ENCODE assay signal across 14 cellular contexts in genomic region chr3:11602886-11603285, GRCh38. TPM values are rescaled to one million over a fixed set of nuclear protein-coding genes. Genes with fewer than 3 reads are reported as not detected.
DNase-seq lines count a peak whose midpoint lies in the region; ATAC-seq, FAIRE-seq and TF ChIP-seq lines count a peak whose summit lies in the region.
"Had no signal": no experiment of that assay in that cellular context is flagged by ENCODE, and none has a peak within 500 bp of the region (broad histone marks: within the 10 kb centered on the region; RNA-seq: fewer than 3 reads in every experiment).

No MANE protein-coding gene starts in this region.

- no peak overlapping the region for H2AFZ ChIP-seq in IMR-90 (replicated peaks; ENCODE audit: low read length, poor library complexity)
- H2AFZ ChIP-seq: neural progenitor cell had no signal

- peak overlapping the region; percentile 99 for H4K91ac ChIP-seq in IMR-90 (ENCODE audit: insufficient read depth, low read depth, low read length)

- no TSS peak for BruUV-seq in IMR-90 (replicated peaks; lab: Mats Ljungman, UMichigan)

- H4K5ac ChIP-seq in IMR-90 (ENCODE audit: low read depth, low read length), result peak overlapping the region; percentile 58; the same call in 1 of the 2 replicates

- peak overlapping the region; percentile 23 to 90 for H4K8ac ChIP-seq in IMR-90 (ENCODE audit: low read depth in 2 of 2, low read length in 2 of 2)

- peak overlapping the region; percentile 89; the same call in 1 of the 3 replicates for H2BK15ac ChIP-seq in IMR-90 (ENCODE audit: low read depth, low read length)

- CTCF ChIA-PET in IMR-90 (lab: Yijun Ruan, JAX), result no interaction called here
- CTCF ChIA-PET in activated CD4-positive, alpha-beta T cell treated with anti-CD3 and anti-CD28 coated beads for 36 hours (lab: Charles Lee), result no interaction called here

- whole genome bisulfite sequencing in IMR-90 (ENCODE audit: extremely low coverage in 2 of 2, insufficient read length in 1 of 2), 2 experiments, result no CpG with 5 or more reads among the region's 3 CpGs

- H2BK5ac ChIP-seq in IMR-90 (ENCODE audit: low read depth, low read length, poor library complexity, severe bottlenecking), result peak overlapping the region; percentile 99

- H2AK5ac ChIP-seq in IMR-90 (ENCODE audit: low read depth, low read length), result peak overlapping the region; percentile 56; the same call in 1 of the 2 replicates

- no peaks in the 10 kb centered on the region for H3K27me3 ChIP-seq in IMR-90 (ENCODE audit: control insufficient read depth, insufficient read depth, low read length)
- H3K27me3 ChIP-seq: neural progenitor cell had no signal

- dilution Hi-C loops in IMR-90 (cut with HindIII; ENCODE audit: low sequenced_read_pairs, unreplicated experiment), result no loop called here

- no peak for TF ChIP-seq POLR2A in IMR-90 (IDR thresholded peaks at IDR 0.05; ENCODE audit: low read depth, low read length)

- in situ Hi-C loops in IMR-90 (cut with MboI; ENCODE audit: low sequenced_read_pairs), result loop anchor here (5.0 kb wide), 1 partner anchor 34 kb away; no protein-coding TSS in a partner anchor

- peaks cover 33% of the 10 kb centered on the region for H3K4me1 ChIP-seq in IMR-90 (ENCODE audit: control insufficient read depth, insufficient read depth, low read length)

- peak overlapping the region; percentile 99 for H2BK120ac ChIP-seq in IMR-90 (ENCODE audit: low read depth, low read length)

- H3K9me3 Mint-ChIP-seq in chondrocyte (ENCODE audit: low read depth) (no peaks in the 10 kb centered on the region), nephron progenitor cell (peaks cover 18% of the 10 kb centered on the region)
- H3K9me3 Mint-ChIP-seq in activated CD4-positive, alpha-beta T cell treated with anti-CD3 and anti-CD28 coated beads for 36 hours (ENCODE audit: low read depth), result no peaks in the 10 kb centered on the region
- H3K9me3 Mint-ChIP-seq: T-helper 1 cell treated with Interleukin-12 subunit alpha and Interleukin-12 subunit beta and Interleukin-4 antibody, amounts not matched to agents 30 μg/mL and 1 μg/mL, for 36 hours had no signal

- peaks cover 17% of the 10 kb centered on the region for H4K20me1 ChIP-seq in IMR-90 (ENCODE audit: insufficient read depth, low read length)

- peaks cover 27% of the 10 kb centered on the region for H3K9me1 ChIP-seq in IMR-90 (ENCODE audit: insufficient read depth, low read length)

- peaks cover 23% of the 10 kb centered on the region for H3K36me3 Mint-ChIP-seq in chondrocyte (ENCODE audit: low read depth)
- peaks cover 61% of the 10 kb centered on the region for H3K36me3 Mint-ChIP-seq in nephron progenitor cell (ENCODE audit: low read depth)
- peaks cover 41% of the 10 kb centered on the region for H3K36me3 Mint-ChIP-seq in activated CD4-positive, alpha-beta T cell treated with anti-CD3 and anti-CD28 coated beads for 36 hours (ENCODE audit: low read depth)

- H2AK9ac ChIP-seq in IMR-90 (replicated peaks; ENCODE audit: low read depth, low read length, poor library complexity), result no peak overlapping the region

- peak overlapping the region; percentile 99; the same call in 1 of the 2 replicates for H3K23ac ChIP-seq in IMR-90 (ENCODE audit: low read depth, low read length)

- peak overlapping the region; percentile 100 for H3K27ac ChIP-seq in IMR-90 (ENCODE audit: insufficient read depth, low read length)
- H3K27ac ChIP-seq: neural progenitor cell had no signal

- H3K4me3 Mint-ChIP-seq in chondrocyte (ENCODE audit: unreplicated experiment), result no peak overlapping the region
- H3K4me3 Mint-ChIP-seq in nephron progenitor cell, result no peak overlapping the region
- H3K4me3 Mint-ChIP-seq in activated CD4-positive, alpha-beta T cell treated with anti-CD3 and anti-CD28 coated beads for 36 hours, result no peak overlapping the region
- H3K4me3 Mint-ChIP-seq: T-helper 1 cell treated with Interleukin-12 subunit alpha and Interleukin-12 subunit beta and Interleukin-4 antibody, amounts not matched to agents 30 μg/mL and 1 μg/mL, for 36 hours had no signal

- H3K79me1 ChIP-seq in IMR-90 (ENCODE audit: low read depth in 1 of 2, low read length in 2 of 2), result peaks cover 21 to 66% of the 10 kb centered on the region in 2 experiments

- H3K27ac Mint-ChIP-seq in chondrocyte (ENCODE audit: unreplicated experiment), result peak overlapping the region; percentile 100
- H3K27ac Mint-ChIP-seq in nephron progenitor cell, result peak overlapping the region; percentile 93
- no peak overlapping the region for H3K27ac Mint-ChIP-seq in activated CD4-positive, alpha-beta T cell treated with anti-CD3 and anti-CD28 coated beads for 36 hours
- H3K27ac Mint-ChIP-seq: T-helper 1 cell treated with Interleukin-12 subunit alpha and Interleukin-12 subunit beta and Interleukin-4 antibody, amounts not matched to agents 30 μg/mL and 1 μg/mL, for 36 hours had no signal

- FAIRE-seq in A204.1 (lab: Jason Lieb, UNC), result peak; percentile 79

- H3K9me3 ChIP-seq in IMR-90 (ENCODE audit: control insufficient read depth, insufficient read depth, low read length), result no peaks in the 10 kb centered on the region

- H3K36me3 ChIP-seq in IMR-90 (ENCODE audit: control insufficient read depth, insufficient read depth, low read length), result peaks cover 17% of the 10 kb centered on the region
- H3K36me3 ChIP-seq: neural progenitor cell had no signal

- H3K9ac ChIP-seq in IMR-90 (ENCODE audit: low read depth, low read length), result peak overlapping the region; percentile 80; the same call in 1 of the 2 replicates
- H3K9ac ChIP-seq: neural progenitor cell had no signal

- H3K4me2 ChIP-seq in IMR-90 (ENCODE audit: low read depth, low read length), result no peak overlapping the region
- H3K4me2 ChIP-seq: neural progenitor cell had no signal

- H3K18ac ChIP-seq in IMR-90 (ENCODE audit: low read depth, low read length), result peak overlapping the region; percentile 87; the same call in 1 of the 2 replicates

- peak overlapping the region; percentile 97 for H2BK20ac ChIP-seq in IMR-90 (ENCODE audit: low read depth, low read length)

- peak overlapping the region; percentile 97 for H3K14ac ChIP-seq in IMR-90 (replicated peaks; ENCODE audit: low read depth, low read length)

- ATAC-seq in IMR-90 (ENCODE audit: low read depth), result no peak
- ATAC-seq in activated CD4-positive, alpha-beta T cell treated with anti-CD3 and anti-CD28 coated beads for 36 hours, result no peak
- ATAC-seq in HG02759 (IDR thresholded peaks at IDR 0.05; ENCODE audit: unreplicated experiment), result no peak

- peak overlapping the region; percentile 99; the same call in 1 of the 2 replicates for H3K4ac ChIP-seq in IMR-90 (ENCODE audit: low read depth, low read length)

- H3K27me3 Mint-ChIP-seq in chondrocyte (ENCODE audit: low read depth) (no peaks in the 10 kb centered on the region), nephron progenitor cell (ENCODE audit: low read depth, poor library complexity) (peaks cover 2% of the 10 kb centered on the region)
- no peaks in the 10 kb centered on the region for H3K27me3 Mint-ChIP-seq in activated CD4-positive, alpha-beta T cell treated with anti-CD3 and anti-CD28 coated beads for 36 hours

- DNase-seq in IMR-90 (no peak), chondrocyte (ENCODE audit: low spot score) (no peak), nephron progenitor cell (no peak), T-helper 9 cell (no peak), 8988T (no peak)
- DNase-seq in activated CD4-positive, alpha-beta T cell treated with anti-CD3 and anti-CD28 coated beads for 36 hours, result no peak
- DNase-seq: AML-193; amygdala; NCI-H1436; stimulated activated CD4-positive, alpha-beta T cell treated with anti-CD3 and anti-CD28 coated beads, Interleukin-1b, Interleukin-23, amount 100 ng/mL, for 48 hours had no signal

- intact Hi-C loops in IMR-90 (cut with micrococcal nuclease), result no loop called here
- intact Hi-C loops in activated CD4-positive, alpha-beta T cell treated with anti-CD3 and anti-CD28 coated beads for 36 hours (cut with DNase I, micrococcal nuclease), result no loop called here

- no peak overlapping the region for H3K4me3 ChIP-seq in IMR-90 (ENCODE audit: insufficient read depth, low read depth, low read length)
- H3K4me3 ChIP-seq: neural progenitor cell had no signal

- POLR2A ChIA-PET in IMR-90 (lab: Charles Lee; ENCODE audit: unreplicated experiment), result no interaction called here
- POLR2A ChIA-PET in activated CD4-positive, alpha-beta T cell treated with anti-CD3 and anti-CD28 coated beads for 36 hours (lab: Charles Lee), result interaction anchor here (0.7 kb wide), 1 partner anchor 24 kb away, joined by 3 read pairs; no protein-coding TSS in a partner anchor

- H3K56ac ChIP-seq in IMR-90 (ENCODE audit: extremely low read depth, insufficient read depth, low read length), result peak overlapping the region; percentile 91

- TF ChIP-seq CTCF in IMR-90 (conservative IDR thresholded peaks at IDR 0.05; ENCODE audit: low read depth, low read length) (no peak), chondrocyte (IDR thresholded peaks at IDR 0.05) (no peak), nephron progenitor cell (IDR thresholded peaks at IDR 0.05) (no peak)

- H3K4me1 Mint-ChIP-seq in chondrocyte (ENCODE audit: low read depth) (peaks cover 91% of the 10 kb centered on the region), nephron progenitor cell (peaks cover 80% of the 10 kb centered on the region)
- H3K4me1 Mint-ChIP-seq in activated CD4-positive, alpha-beta T cell treated with anti-CD3 and anti-CD28 coated beads for 36 hours, result peaks cover 46% of the 10 kb centered on the region

- no peak for TF ChIP-seq RAD21 in IMR-90 (IDR thresholded peaks at IDR 0.05; ENCODE audit: low read length)

TF ChIP-seq in IMR-90, 13 proteins besides CTCF, POLR2A, EP300 and RAD21 (continues in another document):
- TF ChIP-seq MAFK (IDR thresholded peaks at IDR 0.05; ENCODE audit: low read depth, low read length), result no peak
- no peak for TF ChIP-seq BHLHE40 (IDR thresholded peaks at IDR 0.05; ENCODE audit: low read depth, low read length)
- no peak for TF ChIP-seq USF2 (IDR thresholded peaks at IDR 0.05; ENCODE audit: low read depth, low read length)
- no peak for TF ChIP-seq CEBPB (IDR thresholded peaks at IDR 0.05; ENCODE audit: low read depth, low read length)
- no peak for TF ChIP-seq RFX5 (IDR thresholded peaks at IDR 0.05; ENCODE audit: low read depth, low read length)
- no peak for TF ChIP-seq RCOR1 (IDR thresholded peaks at IDR 0.05; ENCODE audit: insufficient replicate concordance, low read length)
- no peak for TF ChIP-seq CHD1 (IDR thresholded peaks at IDR 0.05; ENCODE audit: low read depth, low read length)

RNA-seq across cellular contexts. Expression of gene VGLL4, which starts 40.8 kb away (rescaled TPM):
- total RNA-seq in IMR-90 (2012; rRNA removed) (26.2 and 34.2 TPM in 2 replicates), chondrocyte (102 to 141 TPM (median 141 TPM) in 3 replicates)
- polyA plus RNA-seq in IMR-90 (2012; rRNA removed), result 35.4 and 45.8 TPM in 2 replicates
- polyA plus RNA-seq in IMR-90 (2012; cell fraction: cytosol; rRNA removed), result 36.0 and 50.5 TPM in 2 replicates
- 72.1 and 93.1 TPM in 2 replicates for polyA plus RNA-seq in IMR-90 (2012; cell fraction: nucleus; rRNA removed; ENCODE audit: low replicate concordance)
- total RNA-seq in activated CD4-positive, alpha-beta T cell treated with anti-CD3 and anti-CD28 coated beads for 36 hours, result 10 to 100 TPM; 24.4 to 24.9 TPM
